ENCODE assay signal across 17 cellular contexts in genomic region chr2:238698451-238699306, GRCh38.
DNase-seq lines count a peak whose midpoint lies in the region; ATAC-seq, FAIRE-seq and TF ChIP-seq lines count a peak whose summit lies in the region.
"Had no signal": no experiment of that assay in that cellular context is flagged by ENCODE, and none has a peak within 500 bp of the region (broad histone marks: within the 10 kb centered on the region; RNA-seq: fewer than 3 reads in every experiment).

No MANE protein-coding gene starts in this region.

- H3K4me1 Mint-ChIP-seq in mesothelial cell of epicardium, result peaks cover 29% of the 10 kb centered on the region
- H3K4me1 Mint-ChIP-seq: CD4-positive, alpha-beta memory T cell had no signal

- ATAC-seq in upper lobe of left lung (ENCODE audit: low FRiP score in 2 of 2) (no peak), left lobe of liver (no peak), GM18520 (IDR thresholded peaks at IDR 0.05; ENCODE audit: unreplicated experiment) (no peak)

- H3K27ac Mint-ChIP-seq in mesothelial cell of epicardium, result peak overlapping the region; percentile 13
- H3K27ac Mint-ChIP-seq: CD4-positive, alpha-beta memory T cell had no signal

- H3K4me3 Mint-ChIP-seq in mesothelial cell of epicardium, result no peak overlapping the region
- H3K4me3 Mint-ChIP-seq: CD4-positive, alpha-beta memory T cell had no signal

- no peak for DNase-seq in bronchial epithelial cell (ENCODE audit: low read depth)
- no peak for DNase-seq in hepatocyte (ENCODE audit: low spot score)
- DNase-seq in mesothelial cell of epicardium (ENCODE audit: low spot score in 2 of 2, unreplicated experiment in 2 of 2), result no peak
- DNase-seq in upper lobe of left lung, result peak in 1 of 2 donors; percentile 56
- DNase-seq in activated CD4-positive, alpha-beta T cell treated with anti-CD3 and anti-CD28 coated beads for 4 hours, result no peak
- DNase-seq in left lobe of liver (ENCODE audit: low spot score), result no peak
- no peak for DNase-seq in putamen (ENCODE audit: low spot score)
- DNase-seq: Calu3; CD4-positive, alpha-beta memory T cell; H7; MG63; NCI-H1105; NCI-H187; NCI-H226; NCI-H526; SHP77 treated with DMSO at 0.1 percent for 48 hours had no signal

- WGBS in hepatocyte (ENCODE audit: low lambda C conversion rate, missing lambda C conversion rate), result 93% methylated on average over 20 of the region's 20 CpGs
- 80 to 89% methylated on average over 13 to 19 of the region's 20 CpGs for WGBS in upper lobe of left lung, 2 donors

- H3K27me3 ChIP-seq in bronchial epithelial cell (ENCODE audit: control insufficient read depth, insufficient read depth, low read length), result no peaks in the 10 kb centered on the region
- H3K27me3 ChIP-seq in hepatocyte, result no peaks in the 10 kb centered on the region
- no peaks in the 10 kb centered on the region for H3K27me3 ChIP-seq in upper lobe of left lung
- H3K27me3 ChIP-seq: MG63 had no signal

- H2AFZ ChIP-seq in hepatocyte, result no peak overlapping the region

- H4K20me1 ChIP-seq in hepatocyte (ENCODE audit: insufficient read depth, poor library complexity, severe bottlenecking), result no peaks in the 10 kb centered on the region

- no peak for TF ChIP-seq POLR2A in upper lobe of left lung (IDR thresholded peaks at IDR 0.05)

- H3K27ac ChIP-seq in hepatocyte (peak overlapping the region; percentile 45), upper lobe of left lung (peak overlapping the region in 3 of 4 donors; percentile 74 to 86 (median 82))

- no peak overlapping the region for H3K4me2 ChIP-seq in hepatocyte

- H3K9me3 ChIP-seq in hepatocyte (ENCODE audit: low read depth) (no peaks in the 10 kb centered on the region), upper lobe of left lung (no peaks in the 10 kb centered on the region)
- H3K9me3 ChIP-seq: MG63 had no signal

- no peaks in the 10 kb centered on the region for H3K79me2 ChIP-seq in hepatocyte

- H3K4me1 ChIP-seq in hepatocyte (ENCODE audit: insufficient read depth), result peaks cover 24% of the 10 kb centered on the region
- peaks cover 0 to 17% (median 10%) of the 10 kb centered on the region in 4 donors for H3K4me1 ChIP-seq in upper lobe of left lung

- H3K36me3 ChIP-seq in bronchial epithelial cell (ENCODE audit: control insufficient read depth, insufficient read depth, low read length) (no peaks in the 10 kb centered on the region), hepatocyte (replicated peaks; ENCODE audit: insufficient read depth, low read depth) (no peaks in the 10 kb centered on the region), upper lobe of left lung (no peaks in the 10 kb centered on the region)
- H3K36me3 ChIP-seq: MG63 had no signal

- H3K9me3 Mint-ChIP-seq in mesothelial cell of epicardium, result no peaks in the 10 kb centered on the region
- H3K9me3 Mint-ChIP-seq: CD4-positive, alpha-beta memory T cell had no signal

- no peak for TF ChIP-seq EP300 in upper lobe of left lung (IDR thresholded peaks at IDR 0.05)

- H3K27me3 Mint-ChIP-seq in mesothelial cell of epicardium (ENCODE audit: low read depth), result peaks cover 2% of the 10 kb centered on the region

- no peaks in the 10 kb centered on the region for H3K36me3 Mint-ChIP-seq in mesothelial cell of epicardium
- H3K36me3 Mint-ChIP-seq: CD4-positive, alpha-beta memory T cell had no signal

- H3K9me2 ChIP-seq in hepatocyte (replicated peaks; ENCODE audit: insufficient read depth), result no peaks in the 10 kb centered on the region

- TF ChIP-seq CTCF in bronchial epithelial cell (IDR thresholded peaks at IDR 0.05; ENCODE audit: insufficient read depth, low read length, severe bottlenecking) (no peak), hepatocyte (IDR thresholded peaks at IDR 0.05; ENCODE audit: poor library complexity) (no peak), mesothelial cell of epicardium (IDR thresholded peaks at IDR 0.05; ENCODE audit: unreplicated experiment) (no peak), upper lobe of left lung (IDR thresholded peaks at IDR 0.05) (no peak)

- H3K4me3 ChIP-seq in bronchial epithelial cell (ENCODE audit: low read depth, low read length) (no peak overlapping the region), hepatocyte (no peak overlapping the region), upper lobe of left lung (no peak overlapping the region)
- H3K4me3 ChIP-seq: MG63 had no signal

- FAIRE-seq in bronchial epithelial cell (lab: Jason Lieb, UNC), result peak; percentile 23
